21 cellular contexts compared by ENCODE assay signal in the genomic region with DNA sequence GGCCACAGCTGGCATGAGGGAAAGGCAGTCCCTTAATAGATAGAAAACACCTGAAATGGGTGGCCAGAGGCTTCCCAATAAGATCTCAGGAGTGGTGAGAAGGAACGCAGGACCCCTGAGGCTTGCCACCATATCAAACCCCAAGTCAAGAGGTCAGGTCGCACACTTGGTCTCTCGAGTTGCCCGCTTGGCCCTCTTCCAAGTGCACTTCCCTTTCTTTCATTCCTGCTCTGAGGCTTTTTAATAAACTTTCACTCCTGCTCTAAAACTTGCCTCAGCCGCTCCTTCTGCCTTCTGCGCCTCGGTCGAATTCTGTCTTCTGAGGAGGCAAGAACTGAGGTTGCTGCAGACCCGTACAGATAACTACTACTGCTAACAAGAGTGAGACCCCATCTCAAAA.
"Had no signal": no experiment of that assay in that cellular context is flagged by ENCODE, and none has a peak within 500 bp of the region (broad histone marks: within the 10 kb centered on the region; RNA-seq: fewer than 3 reads in every experiment).

No MANE protein-coding gene starts in this region.

- H3K4me1 ChIP-seq: heart right ventricle, lower lobe of right lung, sigmoid colon, upper lobe of left lung had no signal

- H3K27me3 ChIP-seq: upper lobe of left lung had no signal

- H3K4me3 ChIP-seq: heart right ventricle, lower lobe of right lung, mucosa of descending colon, sigmoid colon, smooth muscle cell, thoracic aorta, upper lobe of left lung had no signal

- H3K9me3 ChIP-seq: heart right ventricle, lower lobe of right lung, mucosa of descending colon, sigmoid colon, thoracic aorta, upper lobe of left lung had no signal

- H3K36me3 ChIP-seq: heart right ventricle, lower lobe of right lung, sigmoid colon, thoracic aorta, upper lobe of left lung had no signal

- DNase-seq: activated T-cell treated with anti-CD3 and anti-CD28 coated beads, Interleukin-2, amount 50 U/mL, for 1 hour; aorta; effector CD8-positive, alpha-beta T cell; erythroblast; foreskin fibroblast; heart right ventricle; kidney; lower lobe of right lung; mesendoderm; mucosa of descending colon; nephron progenitor cell; occipital lobe; sigmoid colon; stimulated activated CD4-positive, alpha-beta T cell treated with anti-CD3 and anti-CD28 coated beads, Interleukin-2, amount 100 ng/mL, for 48 hours; stimulated activated CD8-positive, alpha-beta memory T cell treated with anti-CD3 and anti-CD28 coated beads, Interleukin-4, amount 100 ng/mL, for 48 hours; stimulated activated naive B cell treated with anti-CD40 and anti-IgM and Interleukin-4, amounts not matched to agents 10 μg/mL and 1 μg/mL and 100 μg/mL, for 72 hours; T1000; upper lobe of left lung had no signal

- H3K27ac ChIP-seq: heart right ventricle, lower lobe of right lung, sigmoid colon, thoracic aorta, upper lobe of left lung had no signal

- ATAC-seq: activated naive CD4-positive, alpha-beta T cell treated with anti-CD3 and anti-CD28 coated beads, Interleukin-2, amount 50 U/mL, for 72 hours; heart right ventricle; lower lobe of right lung; mucosa of descending colon; stimulated activated naive B cell treated with anti-CD40 and anti-IgM and Interleukin-4, amounts not matched to agents 10 μg/mL and 1 μg/mL and 100 μg/mL, for 72 hours had no signal
